Comparison of ENCODE assay signal across 35 cellular contexts in genomic region chr17:68973098-68973929, GRCh38. TPM values are rescaled to one million over a fixed set of nuclear protein-coding genes. Genes with fewer than 3 reads are reported as not detected.
DNase-seq lines count a peak whose midpoint lies in the region; ATAC-seq and TF ChIP-seq lines count a peak whose summit lies in the region.
"Had no signal": no experiment of that assay in that cellular context is flagged by ENCODE, and none has a peak within 500 bp of the region (broad histone marks: within the 10 kb centered on the region; RNA-seq: fewer than 3 reads in every experiment).

No MANE protein-coding gene starts in this region.

- CTCF ChIA-PET in SK-N-SH (lab: Yijun Ruan, JAX), result no interaction called here

- no peaks in the 10 kb centered on the region for H3F3A ChIP-seq in SK-N-SH (replicated peaks; ENCODE audit: insufficient read depth)

- no peaks in the 10 kb centered on the region for H3K9me2 ChIP-seq in SK-N-SH

- 3% methylated on average over 3 of the region's 3 CpGs for WGBS in SK-N-SH (ENCODE audit: low lambda C conversion rate)
- WGBS in spleen, 5 donors, result 47 to 62% (median 53%) methylated on average over 3 of the region's 3 CpGs

- H3K4me3 ChIP-seq in SK-N-SH (ENCODE audit: low read depth in 2 of 2, low read length in 1 of 2), result no peak overlapping the region
- no peak overlapping the region for H3K4me3 ChIP-seq in spleen
- H3K4me3 ChIP-seq: right atrium auricular region, thyroid gland, vagina had no signal

- no peaks in the 10 kb centered on the region for H3K79me2 ChIP-seq in SK-N-SH (ENCODE audit: insufficient read depth)
- H3K79me2 ChIP-seq: parathyroid adenoma had no signal

- intact Hi-C loops in spleen (cut with DNase I; ENCODE audit: low total_unique reads), result loop anchor here (10.0 kb wide), 1 partner anchor 199 kb away; no protein-coding TSS in a partner anchor

- H3K27me3 ChIP-seq in SK-N-SH (ENCODE audit: insufficient read depth), result peaks cover 4% of the 10 kb centered on the region; the same call in 1 of the 2 replicates
- H3K27me3 ChIP-seq in spleen (replicated peaks in 1 of 7), result no peaks in the 10 kb centered on the region
- H3K27me3 ChIP-seq: foreskin keratinocyte, right atrium auricular region, thyroid gland, vagina had no signal

- H3K9ac ChIP-seq in SK-N-SH, result no peak overlapping the region
- H3K9ac ChIP-seq: KMS-11, parathyroid adenoma had no signal

- no peak for TF ChIP-seq POLR2A in spleen (IDR thresholded peaks at IDR 0.05)

- H3K4me1 ChIP-seq in SK-N-SH (ENCODE audit: control insufficient read depth in 1 of 2, insufficient read depth in 2 of 2, low read depth in 1 of 2, low read length in 1 of 2), result no peaks in the 10 kb centered on the region
- peaks cover 0 to 12% (median 3%) of the 10 kb centered on the region in 6 donors for H3K4me1 ChIP-seq in spleen
- H3K4me1 ChIP-seq: foreskin keratinocyte, parathyroid adenoma, right atrium auricular region, thyroid gland, vagina had no signal

- no peak for TF ChIP-seq EP300 in SK-N-SH (IDR thresholded peaks at IDR 0.05; ENCODE audit: borderline replicate concordance in 1 of 2, low read depth in 1 of 2, low read length in 1 of 2)

- POLR2A ChIA-PET in SK-N-SH (lab: Yijun Ruan, JAX), result no interaction called here

- H3K36me3 ChIP-seq in SK-N-SH (replicated peaks in 1 of 2; ENCODE audit: control insufficient read depth in 1 of 2, insufficient read depth in 2 of 2, low read length in 1 of 2) (no peaks in the 10 kb centered on the region), spleen (no peaks in the 10 kb centered on the region)
- H3K36me3 ChIP-seq: thyroid gland had no signal

- H3K27ac ChIP-seq in SK-N-SH (ENCODE audit: low read depth in 2 of 2, low read length in 1 of 2) (no peak overlapping the region), spleen (no peak overlapping the region)
- H3K27ac ChIP-seq: foreskin keratinocyte, KMS-11, parathyroid adenoma, right atrium auricular region, thyroid gland, vagina had no signal

- ATAC-seq in SK-N-SH treated with all-trans-retinoic acid at 6 μM for 48 hours (no peak), HG03354 (IDR thresholded peaks at IDR 0.05; ENCODE audit: poor library complexity, severe bottlenecking, unreplicated experiment) (no peak)
- ATAC-seq: activated CD8-positive, alpha-beta T cell treated with anti-CD3 and anti-CD28 coated beads, Interleukin-2, amount 10 ng/mL, durations not matched to agents 7 days and 5 days; activated T-helper 17 cell treated with anti-CD3 and anti-CD28 coated beads, Interleukin-2, amount 50 U/mL, for 72 hours; foreskin keratinocyte; Panc1 had no signal

- DNase-seq in SK-N-SH (no peak), OCI-M1 (lab: John Stamatoyannopoulos, UW) (peak; percentile 29), fibroblast of peridontal ligament (ENCODE audit: extremely low read depth) (peak; percentile 23), non-pigmented ciliary epithelial cell (ENCODE audit: low read depth) (peak; percentile 4), occipital lobe (lab: John Stamatoyannopoulos, UW) (no peak), spleen (no peak)
- DNase-seq: activated CD8-positive, alpha-beta T cell treated with anti-CD3 and anti-CD28 coated beads, Interleukin-2, amount 10 ng/mL, durations not matched to agents 7 days and 5 days; activated naive CD4-positive, alpha-beta T cell treated with anti-CD3 and anti-CD28 coated beads, Interleukin-2, amount 50 U/mL, for 16 hours; DMS79 treated with DMSO at 0.1 percent for 48 hours; effector CD8-positive, alpha-beta T cell; erythroblast; foreskin keratinocyte; GF-D8; head of caudate nucleus; mesenchymal stem cell; NCI-H1417 treated with DMSO at 0.1 percent for 48 hours; NCI-H345; NCI-H69; nephron progenitor cell; SHP77; stimulated activated CD4-positive, alpha-beta T cell treated with anti-CD3 and anti-CD28 coated beads, Interleukin-12 subunit alpha, Interleukin-12 subunit beta, amount 100 ng/mL, for 4 hours; stimulated activated CD4-positive, alpha-beta T cell treated with anti-CD3 and anti-CD28 coated beads, Interleukin-2, amount 100 ng/mL, for 48 hours; thyroid gland had no signal

- H3K9me3 ChIP-seq in SK-N-SH (no peaks in the 10 kb centered on the region), spleen (no peaks in the 10 kb centered on the region)
- H3K9me3 ChIP-seq: right atrium auricular region, thyroid gland, vagina had no signal

- H2AFZ ChIP-seq in SK-N-SH (ENCODE audit: low read depth), result peak overlapping the region; percentile 7; the same call in 1 of the 2 replicates
- H2AFZ ChIP-seq: parathyroid adenoma had no signal

- no peak for TF ChIP-seq RAD21 in SK-N-SH (IDR thresholded peaks at IDR 0.05; ENCODE audit: low read length)

- no peak for TF ChIP-seq CTCF in SK-N-SH (IDR thresholded peaks at IDR 0.05)
- TF ChIP-seq CTCF in spleen (IDR thresholded peaks at IDR 0.05 in 8 of 11, conservative IDR thresholded peaks at IDR 0.05 in 3 of 11), result no peak

- no peaks in the 10 kb centered on the region for H4K20me1 ChIP-seq in SK-N-SH (ENCODE audit: insufficient read depth)

- no peak overlapping the region for H3K4me2 ChIP-seq in SK-N-SH
- H3K4me2 ChIP-seq: KMS-11 had no signal

TF ChIP-seq in SK-N-SH, 30 proteins besides CTCF, POLR2A, EP300 and RAD21 (continues in another document):
- no peak for TF ChIP-seq REST (IDR thresholded peaks at IDR 0.05; ENCODE audit: low read depth, low read length)

TF ChIP-seq in SK-N-SH treated with all-trans-retinoic acid at 6 μM for 48 hours, 23 proteins besides CTCF, POLR2A, EP300 and RAD21:
- no peak for TF ChIP-seq TCF4 (CRISPR knock-in tag; IDR thresholded peaks at IDR 0.05; ENCODE audit: borderline replicate concordance)
- TF ChIP-seq OSR1 (CRISPR knock-in tag; IDR thresholded peaks at IDR 0.05), result no peak
- TF ChIP-seq SNAI2 (CRISPR knock-in tag; IDR thresholded peaks at IDR 0.05), result no peak
- TF ChIP-seq CSRNP3 (CRISPR knock-in tag; IDR thresholded peaks at IDR 0.05), result no peak
- TF ChIP-seq CREB5 (CRISPR knock-in tag; IDR thresholded peaks at IDR 0.05; ENCODE audit: low read depth), result no peak
- TF ChIP-seq GLIS3 (CRISPR knock-in tag; IDR thresholded peaks at IDR 0.05), result no peak
- no peak for TF ChIP-seq ZFP3 (CRISPR knock-in tag; IDR thresholded peaks at IDR 0.05)

RNA-seq across cellular contexts. Expression of gene ABCA8, which starts 18.1 kb away (rescaled TPM):
- polyA plus RNA-seq in SK-N-SH (2012; rRNA removed), result 2.3 TPM in 2 replicates
- polyA plus RNA-seq in SK-N-SH (2012; cell fraction: cytosol; rRNA removed), result 1.7 and 2.3 TPM in 2 replicates
- polyA plus RNA-seq in SK-N-SH (2012; cell fraction: nucleus; rRNA removed), result 4.7 and 4.9 TPM in 2 replicates
- total RNA-seq in occipital lobe, result 3.9 TPM
- total RNA-seq in spleen, result 10 to 100 TPM; 23.2 to 89.4 (median 66.6) TPM
- 1 to 10 TPM; 1.1 to 7.1 (median 2.9) TPM for polyA plus RNA-seq in spleen
- total RNA-seq: A172; activated CD8-positive, alpha-beta T cell treated with anti-CD3 and anti-CD28 coated beads, Interleukin-2, amount 10 ng/mL, durations not matched to agents 7 days and 5 days; activated T-helper 17 cell treated with anti-CD3 and anti-CD28 coated beads, Interleukin-2, amount 50 U/mL, for 72 hours; foreskin keratinocyte; kidney epithelial cell; T-helper 2 cell treated with Interferon-gamma antibody and Interleukin-4, amounts not matched to agents 100 ng/mL and 5 ng/mL, for 36 hours had no signal
- polyA plus RNA-seq: CD14-positive monocyte, foreskin keratinocyte had no signal

Comparison
In these comparisons a context has a peak if more than half of its experiments do, and no peak if none do; other contexts are left out.
1. DNase-seq: peak in OCI-M1 (single experiment), fibroblast of peridontal ligament (single experiment) and non-pigmented ciliary epithelial cell (single experiment); none in SK-N-SH (single experiment), occipital lobe (single experiment) and spleen (single experiment).